In the genomic region with DNA sequence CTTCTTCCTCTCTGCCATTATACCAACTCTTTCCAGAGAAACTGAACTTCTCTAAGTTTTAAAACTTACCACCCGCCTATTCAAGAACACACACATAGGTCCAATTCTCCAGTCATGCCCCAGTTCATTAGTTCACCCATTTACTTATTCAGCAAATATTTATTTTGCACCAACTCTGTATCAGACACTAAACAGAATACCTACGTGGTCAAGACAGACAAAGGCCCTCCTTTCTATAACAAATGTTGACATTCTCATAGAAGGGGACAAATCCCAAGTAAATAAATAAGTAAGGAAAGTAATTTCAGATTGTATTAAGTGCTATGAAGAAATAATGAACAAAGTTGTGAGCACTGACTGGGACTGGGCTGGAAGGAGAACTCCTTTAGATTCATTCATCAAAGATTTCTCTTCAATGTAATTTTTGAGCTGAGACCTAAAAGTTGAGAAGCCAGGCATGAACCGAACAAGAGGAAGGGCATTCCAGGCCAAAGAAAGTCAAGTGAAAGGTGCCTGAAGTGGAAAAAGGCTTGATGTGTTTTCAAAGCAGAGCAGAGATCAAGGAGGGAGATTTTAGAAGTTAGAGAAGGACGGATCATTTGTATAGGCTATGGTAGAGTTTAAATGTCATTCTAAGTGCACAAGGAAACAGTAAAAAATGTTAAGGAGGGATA, we compare ENCODE assay signal across 24 cellular contexts.
DNase-seq lines count a peak whose midpoint lies in the region; ATAC-seq and TF ChIP-seq lines count a peak whose summit lies in the region.
"Had no signal": no experiment of that assay in that cellular context is flagged by ENCODE, and none has a peak within 500 bp of the region (broad histone marks: within the 10 kb centered on the region; RNA-seq: fewer than 3 reads in every experiment).

No MANE protein-coding gene starts in this region.

- no peaks in the 10 kb centered on the region for H3K79me2 ChIP-seq in H9 (ENCODE audit: insufficient read depth, low read length)

- no peak overlapping the region for H3K4ac ChIP-seq in H9 (ENCODE audit: low read depth, low read length)
- no peak overlapping the region for H3K4ac ChIP-seq in mesenchymal stem cell (ENCODE audit: low read depth in 1 of 2, low read length in 2 of 2)

- H2BK20ac ChIP-seq in H9 (ENCODE audit: low read depth, low read length, poor library complexity, severe bottlenecking) = no peak overlapping the region

- H3K14ac ChIP-seq in H9 (ENCODE audit: insufficient read depth, low read length) (no peak overlapping the region), mesenchymal stem cell (ENCODE audit: low read length in 2 of 2) (no peak overlapping the region)

- H3K4me1 ChIP-seq in H9 (ENCODE audit: insufficient read depth, low read length) (no peaks in the 10 kb centered on the region; the same call in 1 of the 2 replicates), mesenchymal stem cell (ENCODE audit: control insufficient read depth, insufficient read depth, low read depth, low read length) (peaks cover 4% of the 10 kb centered on the region), skeletal muscle satellite cell (ENCODE audit: control insufficient read depth, insufficient read depth, low read length) (peaks cover 61% of the 10 kb centered on the region)

- no peak overlapping the region for H2AK5ac ChIP-seq in H9 (ENCODE audit: insufficient read length, low read length)
- no peak overlapping the region for H2AK5ac ChIP-seq in mesenchymal stem cell (ENCODE audit: low read length, severe bottlenecking)

- H3K23me2 ChIP-seq in H9 (ENCODE audit: insufficient read length, low read depth, low read length, poor library complexity, severe bottlenecking) = no peaks in the 10 kb centered on the region

- POLR2A ChIA-PET in WTC11 (lab: Charles Lee) = no interaction called here
- POLR2A ChIA-PET in activated CD4-positive, alpha-beta memory T cell treated with anti-CD3 and anti-CD28 coated beads for 36 hours (lab: Charles Lee) = no interaction called here

- H3K4me3 Mint-ChIP-seq in H9 (no peak overlapping the region; a peak in 2 of 5 replicates), WTC11 (no peak overlapping the region; the same call in 1 of the 2 replicates)
- no peak overlapping the region for H3K4me3 Mint-ChIP-seq in activated CD4-positive, alpha-beta memory T cell treated with anti-CD3 and anti-CD28 coated beads for 36 hours
- no peak overlapping the region for H3K4me3 Mint-ChIP-seq in activated T-helper 17 cell treated with anti-CD3 and anti-CD28 coated beads, Interleukin-2, amount 50 U/mL, for 72 hours
- H3K4me3 Mint-ChIP-seq: activated naive CD8-positive, alpha-beta T cell treated with anti-CD3 and anti-CD28 coated beads for 36 hours; CD4-positive, CD25-positive, alpha-beta regulatory T cell; central memory CD8-positive, alpha-beta T cell had no signal

- no peak overlapping the region for H4K91ac ChIP-seq in H9 (ENCODE audit: insufficient read length, low read depth, low read length)
- H4K91ac ChIP-seq in mesenchymal stem cell (ENCODE audit: low read length) = no peak overlapping the region

- WGBS in H9 (ENCODE audit: extremely low coverage, insufficient read length, low lambda C conversion rate) = no CpG with 5 or more reads among the region's 4 CpGs
- 83% methylated on average over 4 of the region's 4 CpGs for WGBS in mesenchymal stem cell

- H3K9me3 Mint-ChIP-seq in H9 = no peaks in the 10 kb centered on the region
- peaks cover 4% of the 10 kb centered on the region for H3K9me3 Mint-ChIP-seq in WTC11
- H3K9me3 Mint-ChIP-seq in activated CD4-positive, alpha-beta memory T cell treated with anti-CD3 and anti-CD28 coated beads for 36 hours = no peaks in the 10 kb centered on the region
- H3K9me3 Mint-ChIP-seq in activated T-helper 17 cell treated with anti-CD3 and anti-CD28 coated beads, Interleukin-2, amount 50 U/mL, for 72 hours = no peaks in the 10 kb centered on the region
- H3K9me3 Mint-ChIP-seq: activated naive CD8-positive, alpha-beta T cell treated with anti-CD3 and anti-CD28 coated beads for 36 hours; central memory CD8-positive, alpha-beta T cell had no signal

- peak overlapping the region in 1 of 2 experiments; percentile 57 for H3K4me3 ChIP-seq in mesenchymal stem cell (ENCODE audit: insufficient read depth in 1 of 2, low read depth in 1 of 2, low read length in 2 of 2)
- H3K4me3 ChIP-seq in skeletal muscle satellite cell (ENCODE audit: low read length) = no peak overlapping the region
- H3K4me3 ChIP-seq: GM12878, K562, mucosa of descending colon had no signal

- no peak overlapping the region for H3K56ac ChIP-seq in H9 (ENCODE audit: insufficient read length, low read depth, low read length)

- ATAC-seq in WTC11 (peak; percentile 36; the same call in 1 of the 2 replicates), HG03378 (IDR thresholded peaks at IDR 0.05; ENCODE audit: unreplicated experiment) (no peak)
- no peak for ATAC-seq in activated T-helper 17 cell treated with anti-CD3 and anti-CD28 coated beads, Interleukin-2, amount 50 U/mL, for 72 hours (replicated peaks)
- ATAC-seq: activated CD4-positive, CD25-positive, alpha-beta regulatory T cell treated with anti-CD3 and anti-CD28 coated beads, Interleukin-2, amount 50 U/mL, for 24 hours; GM12878; K562; mucosa of descending colon; right cardiac atrium had no signal

- H3K27ac Mint-ChIP-seq in H9 = peak overlapping the region; percentile 71 to 95 (median 94)
- H3K27ac Mint-ChIP-seq in WTC11 = peak overlapping the region; percentile 96
- no peak overlapping the region for H3K27ac Mint-ChIP-seq in activated CD4-positive, alpha-beta memory T cell treated with anti-CD3 and anti-CD28 coated beads for 36 hours
- no peak overlapping the region for H3K27ac Mint-ChIP-seq in activated T-helper 17 cell treated with anti-CD3 and anti-CD28 coated beads, Interleukin-2, amount 50 U/mL, for 72 hours
- H3K27ac Mint-ChIP-seq: activated naive CD8-positive, alpha-beta T cell treated with anti-CD3 and anti-CD28 coated beads for 36 hours; CD4-positive, CD25-positive, alpha-beta regulatory T cell had no signal

- H3K23ac ChIP-seq in H9 (ENCODE audit: insufficient read length, low read depth, low read length) = no peak overlapping the region
- no peak overlapping the region for H3K23ac ChIP-seq in mesenchymal stem cell (ENCODE audit: low read length in 2 of 2)

- intact Hi-C loops in activated CD4-positive, alpha-beta memory T cell treated with anti-CD3 and anti-CD28 coated beads for 36 hours (cut with micrococcal nuclease) = no loop called here

- H3K27me3 Mint-ChIP-seq in H9 (ENCODE audit: low read depth) = no peaks in the 10 kb centered on the region
- no peaks in the 10 kb centered on the region for H3K27me3 Mint-ChIP-seq in WTC11 (ENCODE audit: low read depth)
- peaks cover 6% of the 10 kb centered on the region for H3K27me3 Mint-ChIP-seq in activated CD4-positive, alpha-beta memory T cell treated with anti-CD3 and anti-CD28 coated beads for 36 hours
- H3K27me3 Mint-ChIP-seq in activated T-helper 17 cell treated with anti-CD3 and anti-CD28 coated beads, Interleukin-2, amount 50 U/mL, for 72 hours = peaks cover 8% of the 10 kb centered on the region

- H2BK12ac ChIP-seq in H9 (ENCODE audit: insufficient read length, low read depth, low read length) = no peak overlapping the region
- H2BK12ac ChIP-seq in mesenchymal stem cell (ENCODE audit: low read length in 2 of 2) = no peak overlapping the region

- no peak overlapping the region for H2AFZ ChIP-seq in H9 (ENCODE audit: low read length)
- H2AFZ ChIP-seq in mesenchymal stem cell (ENCODE audit: low read depth, low read length) = no peak overlapping the region

- H3K36me3 ChIP-seq in mesenchymal stem cell (ENCODE audit: control insufficient read depth in 1 of 2, insufficient read depth in 2 of 2, low read depth in 1 of 2, low read length in 2 of 2) (no peaks in the 10 kb centered on the region), skeletal muscle satellite cell (ENCODE audit: insufficient read depth, low read length) (no peaks in the 10 kb centered on the region)

- H3K4me1 Mint-ChIP-seq in H9 = peaks cover 27 to 43% of the 10 kb centered on the region in 2 experiments
- H3K4me1 Mint-ChIP-seq in WTC11 = peaks cover 60% of the 10 kb centered on the region
- no peaks in the 10 kb centered on the region for H3K4me1 Mint-ChIP-seq in activated CD4-positive, alpha-beta memory T cell treated with anti-CD3 and anti-CD28 coated beads for 36 hours (ENCODE audit: low read depth)
- no peaks in the 10 kb centered on the region for H3K4me1 Mint-ChIP-seq in activated T-helper 17 cell treated with anti-CD3 and anti-CD28 coated beads, Interleukin-2, amount 50 U/mL, for 72 hours
- H3K4me1 Mint-ChIP-seq: activated naive CD8-positive, alpha-beta T cell treated with anti-CD3 and anti-CD28 coated beads for 36 hours; CD4-positive, CD25-positive, alpha-beta regulatory T cell; central memory CD8-positive, alpha-beta T cell had no signal

- H3K9ac ChIP-seq in H9 (ENCODE audit: extremely low read depth, insufficient read length, low read length) (no peak overlapping the region), mesenchymal stem cell (ENCODE audit: low read length) (peak overlapping the region; percentile 34), skeletal muscle satellite cell (ENCODE audit: low read depth, low read length) (peak overlapping the region; percentile 48)

- H3K36me3 Mint-ChIP-seq in H9 (ENCODE audit: insufficient read depth in 1 of 3, low read depth in 3 of 3) (no peaks in the 10 kb centered on the region), WTC11 (peaks cover 4% of the 10 kb centered on the region; the same call in 1 of the 2 replicates)
- H3K36me3 Mint-ChIP-seq in activated CD4-positive, alpha-beta memory T cell treated with anti-CD3 and anti-CD28 coated beads for 36 hours = no peaks in the 10 kb centered on the region
- no peaks in the 10 kb centered on the region for H3K36me3 Mint-ChIP-seq in activated T-helper 17 cell treated with anti-CD3 and anti-CD28 coated beads, Interleukin-2, amount 50 U/mL, for 72 hours (ENCODE audit: low read depth)
- H3K36me3 Mint-ChIP-seq: activated naive CD8-positive, alpha-beta T cell treated with anti-CD3 and anti-CD28 coated beads for 36 hours; CD4-positive, CD25-positive, alpha-beta regulatory T cell had no signal

- no peak overlapping the region for H4K8ac ChIP-seq in H9 (replicated peaks; ENCODE audit: insufficient read length, low read depth, low read length)
- H4K8ac ChIP-seq in mesenchymal stem cell (ENCODE audit: low read length) = no peak overlapping the region

- no peaks in the 10 kb centered on the region for H4K20me1 ChIP-seq in H9 (ENCODE audit: control insufficient read depth, insufficient read depth, insufficient read length)

- no peak for TF ChIP-seq CTCF in H9 (conservative IDR thresholded peaks at IDR 0.05)
- TF ChIP-seq CTCF in WTC11 (IDR thresholded peaks at IDR 0.05) = no peak

- H3K9me3 ChIP-seq in H9 (ENCODE audit: control insufficient read depth, low read depth, low read length) = no peaks in the 10 kb centered on the region
- H3K9me3 ChIP-seq in mesenchymal stem cell (ENCODE audit: control insufficient read depth, low read length) = no peaks in the 10 kb centered on the region
- no peaks in the 10 kb centered on the region for H3K9me3 ChIP-seq in skeletal muscle satellite cell (replicated peaks; ENCODE audit: low read length)
- H3K9me3 ChIP-seq: mucosa of descending colon had no signal

- DNase-seq in H9 = no peak
- no peak for DNase-seq in WTC11 (ENCODE audit: low spot score)
- DNase-seq in mesenchymal stem cell = no peak
- DNase-seq in activated CD4-positive, alpha-beta memory T cell treated with anti-CD3 and anti-CD28 coated beads for 36 hours = no peak
- DNase-seq: activated CD4-positive, alpha-beta T cell treated with anti-CD3 and anti-CD28 coated beads, Interleukin-2, amount 50 U/mL, for 48 hours; activated naive CD8-positive, alpha-beta T cell treated with anti-CD3 and anti-CD28 coated beads for 36 hours; CD4-positive, CD25-positive, alpha-beta regulatory T cell; GOT3; islet precursor cell; mucosa of descending colon; NCI-H2029; NCI-H2227 treated with DMSO at 0.1 percent for 48 hours; NCI-H526 treated with DMSO at 0.1 percent for 48 hours; posterior cingulate gyrus; right cardiac atrium; stimulated activated naive CD4-positive, alpha-beta T cell treated with Interleukin-2 at 50 U/mL for 16 hours; T-helper 1 cell had no signal

- H3K27me3 ChIP-seq in H9 (ENCODE audit: insufficient read depth, low read length) = no peaks in the 10 kb centered on the region
- H3K27me3 ChIP-seq in mesenchymal stem cell (ENCODE audit: control insufficient read depth in 1 of 2, insufficient read depth in 1 of 2, low read length in 2 of 2) = peaks cover 0 to 3% of the 10 kb centered on the region in 2 experiments
- no peaks in the 10 kb centered on the region for H3K27me3 ChIP-seq in skeletal muscle satellite cell (ENCODE audit: control insufficient read depth, insufficient read depth, low read length)

- peak overlapping the region; percentile 31 for H3K4me2 ChIP-seq in H9 (ENCODE audit: insufficient read depth, insufficient read length, low read length)
- no peak overlapping the region for H3K4me2 ChIP-seq in mesenchymal stem cell (ENCODE audit: low read length, poor library complexity, severe bottlenecking)
- peak overlapping the region; percentile 43 for H3K4me2 ChIP-seq in skeletal muscle satellite cell (ENCODE audit: low read length)

- CTCF ChIA-PET in WTC11 (lab: Charles Lee) = interaction anchor here (1.0 to 1.7 kb wide), 4 partner anchors 33 to 199 kb away, joined by 3 to 8 read pairs (median 4); no protein-coding TSS in a partner anchor
- CTCF ChIA-PET in activated CD4-positive, alpha-beta memory T cell treated with anti-CD3 and anti-CD28 coated beads for 36 hours (lab: Charles Lee) = no interaction called here

- H3K27ac ChIP-seq in H9 (ENCODE audit: insufficient read length, low read depth, low read length) = peak overlapping the region; percentile 80
- H3K27ac ChIP-seq in mesenchymal stem cell (ENCODE audit: low read length, poor library complexity, severe bottlenecking) = no peak overlapping the region

- no peak overlapping the region for H2BK15ac ChIP-seq in H9 (ENCODE audit: low read depth, low read length)
- H2BK15ac ChIP-seq in mesenchymal stem cell (ENCODE audit: low read depth, poor library complexity, severe bottlenecking) = no peak overlapping the region

- H3K18ac ChIP-seq in H9 (ENCODE audit: insufficient read length, low read depth, low read length) (no peak overlapping the region), mesenchymal stem cell (ENCODE audit: low read depth in 1 of 2, low read length in 2 of 2) (peak overlapping the region in 1 of 2 experiments; percentile 21)

- H3K79me1 ChIP-seq in H9 (ENCODE audit: insufficient read depth, low read depth, low read length, poor library complexity, severe bottlenecking) (no peaks in the 10 kb centered on the region), mesenchymal stem cell (replicated peaks; ENCODE audit: low read length, poor library complexity, severe bottlenecking) (peaks cover 7% of the 10 kb centered on the region)

- H4K5ac ChIP-seq in H9 (ENCODE audit: insufficient read length, low read depth, low read length) = no peak overlapping the region

- no peak overlapping the region for H2BK5ac ChIP-seq in H9 (ENCODE audit: insufficient read length, low read length)
- no peak overlapping the region for H2BK5ac ChIP-seq in mesenchymal stem cell (ENCODE audit: low read depth, low read length, poor library complexity, severe bottlenecking)

- H2BK120ac ChIP-seq in H9 (ENCODE audit: low read depth, low read length, poor library complexity, severe bottlenecking) = no peak overlapping the region
- H2BK120ac ChIP-seq in mesenchymal stem cell (ENCODE audit: low read depth, low read length) = no peak overlapping the region

- no peak overlapping the region for H3T11ph ChIP-seq in H9 (ENCODE audit: low read length)

Comparison
In these comparisons a context has a peak if more than half of its experiments do, and no peak if none do; other contexts are left out.
1. H3K27ac Mint-ChIP-seq: peak in H9 (3 of 3) and WTC11 (single experiment); none in activated CD4-positive, alpha-beta memory T cell treated with anti-CD3 and anti-CD28 coated beads for 36 hours (single experiment) and activated T-helper 17 cell treated with anti-CD3 and anti-CD28 coated beads, Interleukin-2, amount 50 U/mL, for 72 hours (single experiment).